Comparison of ENCODE assay signal across 11 cellular contexts in genomic region chr16:11757671-11758545, GRCh38. TPM values are rescaled to one million over a fixed set of nuclear protein-coding genes. Genes with fewer than 3 reads are reported as not detected.
A peak's percentile ranks its signal among the peaks of the same experiment; 100 is the strongest.
DNase-seq lines count a peak whose midpoint lies in the region; ATAC-seq and TF ChIP-seq lines count a peak whose summit lies in the region.
"Had no signal": no experiment of that assay in that cellular context is flagged by ENCODE, and none has a peak within 500 bp of the region (broad histone marks: within the 10 kb centered on the region; RNA-seq: fewer than 3 reads in every experiment).

No MANE protein-coding gene starts in this region.

- H3K9me3 Mint-ChIP-seq in MCF 10A (ENCODE audit: unreplicated experiment): no peaks in the 10 kb centered on the region

- peak overlapping the region; percentile 35 for H3K9ac ChIP-seq in mesenchymal stem cell (ENCODE audit: low read length)

- H2BK5ac ChIP-seq in mesenchymal stem cell (ENCODE audit: low read depth, low read length, poor library complexity, severe bottlenecking): no peak overlapping the region

- no peak overlapping the region for H2AFZ ChIP-seq in mesenchymal stem cell (ENCODE audit: low read depth, low read length)

- H2AK5ac ChIP-seq in mesenchymal stem cell (ENCODE audit: low read length, severe bottlenecking): peak overlapping the region; percentile 84

- H3K27me3 ChIP-seq in mesenchymal stem cell (ENCODE audit: control insufficient read depth in 1 of 2, insufficient read depth in 1 of 2, low read length in 2 of 2): no peaks in the 10 kb centered on the region

- H3K27ac Mint-ChIP-seq in MCF 10A (ENCODE audit: low read depth, unreplicated experiment): no peak overlapping the region

- WGBS in mesenchymal stem cell: 91% methylated on average over 9 of the region's 10 CpGs

- peak overlapping the region; percentile 92 for H3K27ac ChIP-seq in mesenchymal stem cell (ENCODE audit: low read length, poor library complexity, severe bottlenecking)
- H3K27ac ChIP-seq: SK-N-MC had no signal

- peaks cover 30 to 91% of the 10 kb centered on the region in 2 experiments for H3K36me3 ChIP-seq in mesenchymal stem cell (ENCODE audit: control insufficient read depth in 1 of 2, insufficient read depth in 2 of 2, low read depth in 1 of 2, low read length in 2 of 2)

- no peak overlapping the region for H4K8ac ChIP-seq in mesenchymal stem cell (ENCODE audit: low read length)

- H3K4me2 ChIP-seq in mesenchymal stem cell (ENCODE audit: low read length, poor library complexity, severe bottlenecking): peak overlapping the region; percentile 43

- no TSS peak for BruUV-seq in MCF 10A (replicated peaks; lab: Mats Ljungman, UMichigan)

- ATAC-seq in GM21786 (IDR thresholded peaks at IDR 0.05; ENCODE audit: unreplicated experiment): no peak

- H2BK15ac ChIP-seq in mesenchymal stem cell (ENCODE audit: low read depth, poor library complexity, severe bottlenecking): no peak overlapping the region

- no peak overlapping the region for H3K4ac ChIP-seq in mesenchymal stem cell (ENCODE audit: low read depth in 1 of 2, low read length in 2 of 2)

- TF ChIP-seq CTCF in AG04449 (IDR thresholded peaks at IDR 0.05; ENCODE audit: insufficient read depth, low read length, missing control alignments): no peak
- no peak for TF ChIP-seq CTCF in MCF 10A (IDR thresholded peaks at IDR 0.05; ENCODE audit: unreplicated experiment)

- DNase-seq in AG04449 (ENCODE audit: low read depth, low spot score): peak; percentile 7
- peak; percentile 88 for DNase-seq in HT-29 (ENCODE audit: low spot score)
- DNase-seq in MCF 10A (ENCODE audit: unreplicated experiment): peak; percentile 59
- peak; percentile 60 for DNase-seq in mesenchymal stem cell
- DNase-seq in AML-193 (lab: John Stamatoyannopoulos, UW): no peak
- no peak for DNase-seq in activated CD4-positive, alpha-beta T cell treated with anti-CD3 and anti-CD28 coated beads, Interleukin-2, amount 50 U/mL, for 48 hours
- no peak for DNase-seq in AG20443 (ENCODE audit: low spot score)
- DNase-seq: activated CD8-positive, alpha-beta memory T cell treated with anti-CD3 and anti-CD28 coated beads for 24 hours had no signal

- no peaks in the 10 kb centered on the region for H3K27me3 Mint-ChIP-seq in MCF 10A (ENCODE audit: insufficient read depth, unreplicated experiment)
- H3K27me3 Mint-ChIP-seq: progenitor cell of endocrine pancreas had no signal

- no peak overlapping the region for H4K91ac ChIP-seq in mesenchymal stem cell (ENCODE audit: low read length)

- POLR2A ChIA-PET in AG04449 (lab: Yijun Ruan, JAX): interaction anchor here (0.6 kb wide), 1 partner anchor 14 kb away, joined by 3 read pairs; no protein-coding TSS in a partner anchor
- POLR2A ChIA-PET in MCF 10A (lab: Yijun Ruan, JAX): interaction anchor here (1.0 to 1.4 kb wide), 3 partner anchors 10 to 24 kb away, joined by 3 to 5 read pairs (median 4); no protein-coding TSS in a partner anchor

- H3K4me3 ChIP-seq in AG04449 (ENCODE audit: low read depth, low read length) (no peak overlapping the region), mesenchymal stem cell (ENCODE audit: insufficient read depth in 1 of 2, low read depth in 1 of 2, low read length in 2 of 2) (no peak overlapping the region)
- H3K4me3 ChIP-seq: SK-N-MC had no signal

- H3K79me1 ChIP-seq in mesenchymal stem cell (replicated peaks; ENCODE audit: low read length, poor library complexity, severe bottlenecking): peaks cover 6% of the 10 kb centered on the region

- H3K9me3 ChIP-seq in mesenchymal stem cell (ENCODE audit: control insufficient read depth, low read length): no peaks in the 10 kb centered on the region

- H3K4me1 Mint-ChIP-seq in MCF 10A (ENCODE audit: insufficient read depth, unreplicated experiment): no peaks in the 10 kb centered on the region

- no peak overlapping the region for H3K23ac ChIP-seq in mesenchymal stem cell (ENCODE audit: low read length in 2 of 2)

- H3K14ac ChIP-seq in mesenchymal stem cell (ENCODE audit: low read length in 2 of 2): no peak overlapping the region

- no peak overlapping the region for H2BK12ac ChIP-seq in mesenchymal stem cell (ENCODE audit: low read length in 2 of 2)

- intact Hi-C loops in MCF 10A (cut with micrococcal nuclease): no loop called here

- H3K4me3 Mint-ChIP-seq in MCF 10A (ENCODE audit: unreplicated experiment): no peak overlapping the region

- H3K18ac ChIP-seq in mesenchymal stem cell (ENCODE audit: low read depth in 1 of 2, low read length in 2 of 2): no peak overlapping the region

- CTCF ChIA-PET in AG04449 (lab: Yijun Ruan, JAX) (interaction anchor here (0.7 to 2.0 kb wide), 6 partner anchors 10 to 44 kb away, joined by 3 to 5 read pairs (median 3); partner anchors contain the start of gene ZC3H7A), MCF 10A (lab: Yijun Ruan, JAX) (interaction anchor here (0.7 kb wide), 1 partner anchor 67 kb away, joined by 3 read pairs; no protein-coding TSS in a partner anchor)

- H3K4me1 ChIP-seq in mesenchymal stem cell (ENCODE audit: control insufficient read depth, insufficient read depth, low read depth, low read length): peaks cover 16% of the 10 kb centered on the region

- H3K36me3 Mint-ChIP-seq in MCF 10A (ENCODE audit: insufficient read depth, unreplicated experiment): peaks cover 96% of the 10 kb centered on the region

- no peak overlapping the region for H2BK120ac ChIP-seq in mesenchymal stem cell (ENCODE audit: low read depth, low read length)

RNA-seq across cellular contexts. Expression of gene TXNDC11, which starts 15.3 kb away (rescaled TPM):
- total RNA-seq in HT-29 (2014; rRNA removed; shearing (Covaris generic)): 43.2 and 49.3 TPM in 2 replicates
- 38.2 and 43.7 TPM in 2 replicates for total RNA-seq in MCF 10A (2022)
- 31.9 TPM for polyA plus RNA-seq in mesenchymal stem cell (2013, experiment 1 of 2)
- polyA plus RNA-seq in mesenchymal stem cell (2013, experiment 2 of 2): 32.0 TPM

RNA-seq across cellular contexts. Expression of gene ZC3H7A, which starts 39.1 kb away (rescaled TPM):
- total RNA-seq in HT-29 (2014; rRNA removed; shearing (Covaris generic)): 11.4 and 14.2 TPM in 2 replicates
- 66.9 and 74.1 TPM in 2 replicates for total RNA-seq in MCF 10A (2022)
- 36.3 TPM for polyA plus RNA-seq in mesenchymal stem cell (2013, experiment 1 of 2)
- 35.3 TPM for polyA plus RNA-seq in mesenchymal stem cell (2013, experiment 2 of 2)

Comparison
In these comparisons a context has a peak if more than half of its experiments do, and no peak if none do; other contexts are left out.
1. DNase-seq: peak in AG04449 (single experiment), HT-29 (single experiment), MCF 10A (single experiment) and mesenchymal stem cell (single experiment); none in AML-193 (0 of 2), activated CD4-positive, alpha-beta T cell treated with anti-CD3 and anti-CD28 coated beads, Interleukin-2, amount 50 U/mL, for 48 hours (0 of 2) and AG20443 (single experiment).